11 cellular contexts compared by ENCODE assay signal in genomic region chr20:62819494-62820174, GRCh38. TPM values are rescaled to one million over a fixed set of nuclear protein-coding genes. Genes with fewer than 3 reads are reported as not detected.
DNase-seq lines count a peak whose midpoint lies in the region; ATAC-seq and TF ChIP-seq lines count a peak whose summit lies in the region.
"Had no signal": no experiment of that assay in that cellular context is flagged by ENCODE, and none has a peak within 500 bp of the region (broad histone marks: within the 10 kb centered on the region; RNA-seq: fewer than 3 reads in every experiment).

No MANE protein-coding gene starts in this region.

- no peaks in the 10 kb centered on the region for H3K27me3 ChIP-seq in Panc1 (ENCODE audit: control insufficient read depth, insufficient read depth, low read length)
- H3K27me3 ChIP-seq in uterus: peaks cover 11 to 22% of the 10 kb centered on the region in 2 donors

- no peaks in the 10 kb centered on the region for H3K36me3 Mint-ChIP-seq in T-cell
- H3K36me3 Mint-ChIP-seq: naive thymus-derived CD8-positive, alpha-beta T cell had no signal

- no peaks in the 10 kb centered on the region for H3K9me3 ChIP-seq in Panc1 (ENCODE audit: control insufficient read depth, insufficient read depth, low read depth, low read length)
- H3K9me3 ChIP-seq in uterus: no peaks in the 10 kb centered on the region

- DNase-seq in GM03348 (ENCODE audit: low spot score) (peak; percentile 13), Panc1 (ENCODE audit: low read depth, low spot score) (no peak), fibroblast of mammary gland (ENCODE audit: low read depth) (peak; percentile 69), renal cortical epithelial cell (ENCODE audit: low read depth) (peak; percentile 40), T-cell (no peak), uterus (no peak)
- DNase-seq: KBM-7; naive thymus-derived CD8-positive, alpha-beta T cell; NCI-H2171 had no signal

- CTCF ChIA-PET in Panc1 (lab: Charles Lee) (no interaction called here), T-cell (lab: Charles Lee) (no interaction called here)

- peaks cover 0 to 30% of the 10 kb centered on the region in 2 donors for H3K27me3 Mint-ChIP-seq in T-cell

- H3K4me1 ChIP-seq in Panc1 (ENCODE audit: control insufficient read depth, insufficient read depth, low read length) (peaks cover 79% of the 10 kb centered on the region), uterus (peaks cover 7 to 42% of the 10 kb centered on the region in 2 donors)

- H3K9me3 Mint-ChIP-seq in T-cell: no peaks in the 10 kb centered on the region
- H3K9me3 Mint-ChIP-seq: naive thymus-derived CD8-positive, alpha-beta T cell had no signal

- H3K4me1 Mint-ChIP-seq in T-cell: peaks cover 0 to 22% (median 13%) of the 10 kb centered on the region in 3 donors

- BruUV-seq in Panc1 (replicated peaks; lab: Mats Ljungman, UMichigan): no TSS peak

- H3K4me3 Mint-ChIP-seq in T-cell: no peak overlapping the region
- H3K4me3 Mint-ChIP-seq: naive thymus-derived CD8-positive, alpha-beta T cell had no signal

- TF ChIP-seq CTCF in Panc1 (IDR thresholded peaks at IDR 0.05): no peak
- TF ChIP-seq CTCF in fibroblast of mammary gland (conservative IDR thresholded peaks at IDR 0.05; ENCODE audit: control insufficient read depth, insufficient read depth, low read depth, low read length): no peak
- no peak for TF ChIP-seq CTCF in uterus (IDR thresholded peaks at IDR 0.05)

- ATAC-seq in Panc1 (peak; percentile 30), GM19035 (IDR thresholded peaks at IDR 0.05; ENCODE audit: unreplicated experiment) (no peak), T-cell (replicated peaks in 1 of 4) (no peak), HG03097 (IDR thresholded peaks at IDR 0.05; ENCODE audit: low FRiP score, unreplicated experiment) (no peak)
- ATAC-seq: naive thymus-derived CD8-positive, alpha-beta T cell had no signal

- in situ Hi-C loops in Panc1 (cut with HindIII; ENCODE audit: low pct_unique_long_range_greater_than_20kb, low sequenced_read_pairs): no loop called here

- intact Hi-C loops in Panc1 (cut with micrococcal nuclease; ENCODE audit: unreplicated experiment): no loop called here
- intact Hi-C loops in uterus (cut with DNase I; ENCODE audit: low total_unique reads): no loop called here

- no peak overlapping the region for H3K4me3 ChIP-seq in Panc1 (ENCODE audit: low read depth in 2 of 2, low read length in 2 of 2)
- H3K4me3 ChIP-seq in fibroblast of mammary gland (ENCODE audit: control insufficient read depth, low read depth, low read length): no peak overlapping the region
- H3K4me3 ChIP-seq in uterus: no peak overlapping the region

- H3K27ac ChIP-seq in Panc1 (ENCODE audit: low read length): peak overlapping the region; percentile 71
- H3K27ac ChIP-seq in uterus: peak overlapping the region in 1 of 2 donors; percentile 37

- H3K36me3 ChIP-seq in Panc1 (ENCODE audit: control insufficient read depth, insufficient read depth, low read length) (no peaks in the 10 kb centered on the region), uterus (no peaks in the 10 kb centered on the region)

- POLR2A ChIA-PET in Panc1 (lab: Charles Lee) (no interaction called here), T-cell (lab: Charles Lee) (no interaction called here)

- H3K27ac Mint-ChIP-seq in T-cell: no peak overlapping the region

- no peak for TF ChIP-seq POLR2A in uterus (IDR thresholded peaks at IDR 0.05)

RNA-seq across cellular contexts. Expression of gene COL9A3, which starts 2.8 kb away (rescaled TPM):
- total RNA-seq in Panc1 (2021; ENCODE audit: unreplicated experiment): 46.6 TPM
- polyA plus RNA-seq in Panc1 (2012; ENCODE audit: insufficient read length): 53.7 TPM
- total RNA-seq in renal cortical epithelial cell: 0.05 and 0.35 TPM in 2 replicates
- total RNA-seq in T-cell: 1 to 10 TPM in 1 of 5 donors, under 1 TPM in 3, not detected in 1; 0.51 to 2.1 (median 0.75) TPM
- total RNA-seq in uterus: 10 to 100 TPM in 2 of 4 donors, 1 to 10 TPM in 1, under 1 TPM in 1; 0.59 to 75.4 (median 16.3) TPM

RNA-seq across cellular contexts. Expression of gene OGFR, which starts 15.0 kb away (rescaled TPM):
- total RNA-seq in Panc1 (2021; ENCODE audit: unreplicated experiment) (47.3 TPM), renal cortical epithelial cell (35.3 and 45.8 TPM in 2 replicates), T-cell (10 to 100 TPM; 46.5 to 91.1 (median 83.0) TPM), uterus (10 to 100 TPM; 16.5 to 48.7 (median 31.2) TPM)
- polyA plus RNA-seq in Panc1 (2012; ENCODE audit: insufficient read length): 60.2 TPM

RNA-seq across cellular contexts. Expression of gene MRGBP, which starts 23.4 kb away (rescaled TPM):
- total RNA-seq in Panc1 (2021; ENCODE audit: unreplicated experiment) (49.9 TPM), renal cortical epithelial cell (12.7 and 24.3 TPM in 2 replicates), T-cell (10 to 100 TPM in 3 of 5 donors, 1 to 10 TPM in 2; 8.6 to 13.9 (median 12.8) TPM), uterus (10 to 100 TPM in 2 of 4 donors, 1 to 10 TPM in 2; 2.6 to 19.1 (median 10.3) TPM)
- polyA plus RNA-seq in Panc1 (2012; ENCODE audit: insufficient read length): 46.9 TPM

RNA-seq across cellular contexts. Expression of gene TCFL5, which starts 42.0 kb away (rescaled TPM):
- total RNA-seq in Panc1 (2021; ENCODE audit: unreplicated experiment): 23.8 TPM
- 22.3 TPM for polyA plus RNA-seq in Panc1 (2012; ENCODE audit: insufficient read length)
- 10.4 and 11.7 TPM in 2 replicates for total RNA-seq in renal cortical epithelial cell
- total RNA-seq in T-cell: 10 to 100 TPM in 2 of 5 donors, 1 to 10 TPM in 3; 5.0 to 12.7 (median 8.5) TPM
- total RNA-seq in uterus: 10 to 100 TPM in 3 of 4 donors, 1 to 10 TPM in 1; 5.3 to 20.0 (median 14.2) TPM

Comparison
In these comparisons a context has a peak if more than half of its experiments do, and no peak if none do; other contexts are left out.
1. DNase-seq: peak in GM03348 (single experiment), fibroblast of mammary gland (single experiment) and renal cortical epithelial cell (single experiment); none in Panc1 (single experiment), T-cell (0 of 34) and uterus (0 of 2).